8 cellular contexts compared by ENCODE assay signal in the genomic region with DNA sequence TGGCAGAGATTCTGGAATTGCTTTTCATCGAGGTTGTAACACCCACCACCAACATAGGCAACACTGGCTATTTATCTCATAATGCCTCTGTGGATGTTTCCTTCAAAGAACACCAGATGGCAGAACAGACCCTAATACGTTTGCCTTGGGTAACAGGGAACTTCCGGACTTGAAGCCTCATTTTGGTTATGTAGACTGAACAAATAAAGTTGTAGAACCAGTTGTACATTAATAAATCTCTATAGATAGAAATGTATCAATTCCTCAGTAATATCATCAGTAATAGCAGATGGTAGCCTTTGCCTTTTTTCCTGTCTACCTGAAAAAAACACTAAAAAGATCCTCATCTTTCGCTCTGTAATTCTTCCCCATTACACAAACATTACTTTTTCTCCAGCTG. TPM values are rescaled to one million over a fixed set of nuclear protein-coding genes. Genes with fewer than 3 reads are reported as not detected.
DNase-seq lines count a peak whose midpoint lies in the region; ATAC-seq and TF ChIP-seq lines count a peak whose summit lies in the region.

No MANE protein-coding gene starts in this region.

- TF ChIP-seq POLR2A in upper lobe of left lung (IDR thresholded peaks at IDR 0.05), result no peak

- H3K9me3 ChIP-seq in SU-DHL-6 (ENCODE audit: insufficient read depth, low read length) (no peaks in the 10 kb centered on the region), liver (ENCODE audit: control insufficient read depth in 4 of 4, low read length in 3 of 4) (no peaks in the 10 kb centered on the region), upper lobe of left lung (no peaks in the 10 kb centered on the region)

- no peak overlapping the region for H3K27ac ChIP-seq in SU-DHL-6 (ENCODE audit: low read depth, low read length)
- H3K27ac ChIP-seq in liver (ENCODE audit: low read depth in 1 of 2, low read length in 2 of 2), result no peak overlapping the region
- H3K27ac ChIP-seq in upper lobe of left lung, result no peak overlapping the region

- ATAC-seq in upper lobe of left lung (ENCODE audit: low FRiP score in 2 of 2) (peak in 1 of 2 donors; percentile 79), GM21529 (IDR thresholded peaks at IDR 0.05; ENCODE audit: unreplicated experiment) (no peak)

- peak overlapping the region; percentile 17 for H3K4me2 ChIP-seq in SU-DHL-6 (ENCODE audit: low read depth, low read length, poor library complexity, severe bottlenecking)

- H3K4me1 ChIP-seq in liver (ENCODE audit: control insufficient read depth in 4 of 4, insufficient read depth in 4 of 4, low read length in 3 of 4) (peaks cover 0 to 3% (median 0%) of the 10 kb centered on the region in 4 donors), upper lobe of left lung (no peaks in the 10 kb centered on the region)

- H3F3A ChIP-seq in SU-DHL-6 (ENCODE audit: insufficient read depth), result no peaks in the 10 kb centered on the region

- H4K20me1 ChIP-seq in SU-DHL-6 (ENCODE audit: low read depth, low read length), result no peaks in the 10 kb centered on the region

- no peaks in the 10 kb centered on the region for H3K79me2 ChIP-seq in SU-DHL-6 (ENCODE audit: insufficient read depth, low read length)

- H3K27me3 ChIP-seq in SU-DHL-6 (ENCODE audit: low read length) (no peaks in the 10 kb centered on the region), liver (ENCODE audit: control insufficient read depth in 4 of 4, insufficient read depth in 4 of 4, low read length in 3 of 4) (no peaks in the 10 kb centered on the region), upper lobe of left lung (no peaks in the 10 kb centered on the region)

- peak; percentile 78 for DNase-seq in AG10803 (ENCODE audit: low read depth)
- DNase-seq in NCI-H1105 treated with DMSO at 0.1 percent for 48 hours (lab: John Stamatoyannopoulos, UW), result peak; percentile 62
- peak; percentile 92 for DNase-seq in choroid plexus epithelial cell (ENCODE audit: low read depth)
- peak in 1 of 2 donors; percentile 26 for DNase-seq in upper lobe of left lung

- no peak for TF ChIP-seq EP300 in upper lobe of left lung (IDR thresholded peaks at IDR 0.05)

- H3K36me3 ChIP-seq in SU-DHL-6 (ENCODE audit: low read length) (no peaks in the 10 kb centered on the region), liver (ENCODE audit: control insufficient read depth in 4 of 4, insufficient read depth in 3 of 4, low read depth in 1 of 4, low read length in 3 of 4) (no peaks in the 10 kb centered on the region), upper lobe of left lung (no peaks in the 10 kb centered on the region)

- no peaks in the 10 kb centered on the region for H3K9me2 ChIP-seq in SU-DHL-6 (replicated peaks; ENCODE audit: insufficient read depth, low read length)

- H3K4me3 ChIP-seq in AG10803 (ENCODE audit: low read length) (no peak overlapping the region), SU-DHL-6 (ENCODE audit: insufficient read depth, low read length, poor library complexity, severe bottlenecking) (no peak overlapping the region), choroid plexus epithelial cell (ENCODE audit: low read depth, low read length) (no peak overlapping the region), liver (ENCODE audit: low read depth in 1 of 3, low read length in 3 of 3) (no peak overlapping the region), upper lobe of left lung (no peak overlapping the region)

- H2AFZ ChIP-seq in SU-DHL-6 (ENCODE audit: low read depth, low read length, severe bottlenecking), result peak overlapping the region; percentile 76

- WGBS in liver, result 25% methylated on average over 4 of the region's 4 CpGs
- 26 to 28% methylated on average over 4 of the region's 4 CpGs for WGBS in upper lobe of left lung, 2 donors

- H3K9ac ChIP-seq in SU-DHL-6 (ENCODE audit: low read length), result no peak overlapping the region
- H3K9ac ChIP-seq in liver (ENCODE audit: low read depth in 1 of 2, low read length in 2 of 2), result no peak overlapping the region

- peak; percentile 98 to 99 for TF ChIP-seq RAD21 in liver (IDR thresholded peaks at IDR 0.05)

- TF ChIP-seq CTCF in AG10803 (conservative IDR thresholded peaks at IDR 0.05; ENCODE audit: low read length) (peak; percentile 93), GM12874 (IDR thresholded peaks at IDR 0.05; ENCODE audit: insufficient read depth, low read depth, low read length) (peak; percentile 44; the same call in 1 of the 2 replicates), SU-DHL-6 (IDR thresholded peaks at IDR 0.05; ENCODE audit: insufficient read depth, low read length, poor library complexity, severe bottlenecking) (peak; percentile 86), choroid plexus epithelial cell (conservative IDR thresholded peaks at IDR 0.05; ENCODE audit: low read depth, low read length) (peak; percentile 80), liver (IDR thresholded peaks at IDR 0.05; ENCODE audit: low read depth, low read length, missing input control) (peak; percentile 85), upper lobe of left lung (IDR thresholded peaks at IDR 0.05) (peak; percentile 31 to 76 (median 63))

TF ChIP-seq in liver, 16 proteins besides CTCF, POLR2A, EP300 and RAD21:
- TF ChIP-seq EGR1 (IDR thresholded peaks at IDR 0.05; ENCODE audit: low read depth in 2 of 2) (no peak), HNF4A (conservative IDR thresholded peaks at IDR 0.05) (peak in 1 of 2 donors; percentile 3), GABPA (IDR thresholded peaks at IDR 0.05 in 1 of 2, conservative IDR thresholded peaks at IDR 0.05 in 1 of 2) (no peak), FOXA2 (IDR thresholded peaks at IDR 0.05) (no peak), YY1 (IDR thresholded peaks at IDR 0.05) (no peak), JUND (IDR thresholded peaks at IDR 0.05) (no peak)
- TF ChIP-seq, protein P1, sequence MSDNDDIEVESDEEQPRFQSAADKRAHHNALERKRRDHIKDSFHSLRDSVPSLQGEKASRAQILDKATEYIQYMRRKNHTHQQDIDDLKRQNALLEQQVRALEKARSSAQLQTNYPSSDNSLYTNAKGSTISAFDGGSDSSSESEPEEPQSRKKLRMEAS (IDR thresholded peaks at IDR 0.05), result no peak

RNA-seq across cellular contexts. Expression of a gene that starts 25.9 kb away (rescaled TPM):
- total RNA-seq in liver (1,000 to 10,000 TPM; 2,858 to 5,938 TPM), upper lobe of left lung (10 to 100 TPM in 2 of 6 donors, 1 to 10 TPM in 3, not detected in 1; 1.3 to 14.2 (median 8.4) TPM)
- polyA plus RNA-seq in liver, result 1,000 to 10,000 TPM; 5,745 to 7,307 TPM

RNA-seq across cellular contexts. Expression of a gene that starts 47.3 kb away (rescaled TPM):
- total RNA-seq in liver (10 to 100 TPM in 1 of 2 donors, 1 to 10 TPM in 1; 7.6 to 14.1 TPM), upper lobe of left lung (10 to 100 TPM; 10.9 to 29.3 (median 18.0) TPM)
- 1 to 10 TPM; 3.0 to 3.3 TPM for polyA plus RNA-seq in liver

Comparison
In these comparisons a context has a peak if more than half of its experiments do, and no peak if none do; other contexts are left out.
1. RNA of a gene that starts 25.9 kb away (total RNA-seq): 2,858 to 5,938 TPM in liver; 1.3 to 14.2 TPM in upper lobe of left lung; every median in the first group is over 100 times any median in the second.
2. Peak in every context shown above with its lines, with median percentiles within 50 percentile points of each other: CTCF ChIP-seq.